Comparison of ENCODE assay signal across 18 cellular contexts in the genomic region with DNA sequence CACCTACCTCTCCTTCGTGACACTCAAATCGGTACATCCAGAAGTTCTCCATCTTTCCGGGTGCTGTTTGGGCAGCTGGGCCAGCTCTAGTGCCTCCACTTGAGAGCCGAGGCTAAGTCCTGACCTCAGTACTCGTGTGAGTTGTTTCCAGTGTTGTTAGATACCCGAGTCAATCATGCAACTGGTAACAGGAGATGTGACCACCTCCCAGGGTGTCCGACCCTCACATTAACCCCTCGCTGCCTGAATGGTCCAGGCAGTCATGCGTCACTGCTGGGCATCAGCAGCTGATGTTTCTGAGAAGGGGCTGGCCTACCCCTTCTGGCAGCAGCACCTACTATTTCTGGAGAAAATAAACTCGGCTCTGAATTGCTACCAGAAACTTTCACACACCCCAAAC.
DNase-seq lines count a peak whose midpoint lies in the region; ATAC-seq and TF ChIP-seq lines count a peak whose summit lies in the region.
"Had no signal": no experiment of that assay in that cellular context is flagged by ENCODE, and none has a peak within 500 bp of the region (broad histone marks: within the 10 kb centered on the region; RNA-seq: fewer than 3 reads in every experiment).

No MANE protein-coding gene starts in this region.

- no peaks in the 10 kb centered on the region for H4K20me1 ChIP-seq in H9 (ENCODE audit: control insufficient read depth, insufficient read depth, insufficient read length)

- H3K4ac ChIP-seq in H9 (ENCODE audit: low read depth, low read length) = no peak overlapping the region

- H2AFZ ChIP-seq in H9 (ENCODE audit: low read length) = no peak overlapping the region
- H2AFZ ChIP-seq: GM23248 had no signal

- H2BK20ac ChIP-seq in H9 (ENCODE audit: low read depth, low read length, poor library complexity, severe bottlenecking) = no peak overlapping the region

- H3K27ac ChIP-seq in lung (ENCODE audit: low read depth in 1 of 2, low read length in 1 of 2) = no peak overlapping the region
- no peak overlapping the region for H3K27ac ChIP-seq in H9 (ENCODE audit: insufficient read length, low read depth, low read length)
- H3K27ac ChIP-seq: GM23248, Peyer's patch, SJSA1 had no signal

- H3K4me3 Mint-ChIP-seq in H9 = no peak overlapping the region
- H3K4me3 Mint-ChIP-seq: CD4-positive, alpha-beta memory T cell had no signal

- H3K14ac ChIP-seq in H9 (ENCODE audit: insufficient read depth, low read length) = no peak overlapping the region

- no peaks in the 10 kb centered on the region for H3K79me2 ChIP-seq in H9 (ENCODE audit: insufficient read depth, low read length)

- H2AK5ac ChIP-seq in H9 (ENCODE audit: insufficient read length, low read length) = no peak overlapping the region

- H2BK12ac ChIP-seq in H9 (ENCODE audit: insufficient read length, low read depth, low read length) = no peak overlapping the region

- no peak overlapping the region for H2BK15ac ChIP-seq in H9 (ENCODE audit: low read depth, low read length)

- H4K91ac ChIP-seq in H9 (ENCODE audit: insufficient read length, low read depth, low read length) = no peak overlapping the region

- no peak overlapping the region for H3K9ac ChIP-seq in H9 (ENCODE audit: extremely low read depth, insufficient read length, low read length)
- H3K9ac ChIP-seq: GM23248 had no signal

- no peaks in the 10 kb centered on the region for H3K36me3 ChIP-seq in lung (ENCODE audit: control insufficient read depth in 2 of 2, insufficient read depth in 2 of 2, low read length in 2 of 2)
- H3K36me3 ChIP-seq: Peyer's patch, SJSA1 had no signal

- H3K79me1 ChIP-seq in H9 (ENCODE audit: insufficient read depth, low read depth, low read length, poor library complexity, severe bottlenecking) = no peaks in the 10 kb centered on the region

- H4K8ac ChIP-seq in H9 (replicated peaks; ENCODE audit: insufficient read length, low read depth, low read length) = no peak overlapping the region

- peaks cover 21 to 22% of the 10 kb centered on the region in 2 experiments for H3K4me1 Mint-ChIP-seq in H9

- no peak for TF ChIP-seq CTCF in lung (IDR thresholded peaks at IDR 0.05; ENCODE audit: control extremely low read depth, extremely low read depth)
- TF ChIP-seq CTCF in H9 (conservative IDR thresholded peaks at IDR 0.05) = no peak

- H3K27me3 ChIP-seq in lung (ENCODE audit: control insufficient read depth, insufficient read depth) = no peaks in the 10 kb centered on the region
- H3K27me3 ChIP-seq in H9 (ENCODE audit: insufficient read depth, low read length) = no peaks in the 10 kb centered on the region
- H3K27me3 ChIP-seq: Peyer's patch, SJSA1 had no signal

- H3K4me3 ChIP-seq in lung = no peak overlapping the region
- H3K4me3 ChIP-seq: GM23248, Peyer's patch, SJSA1 had no signal

- H3K4me2 ChIP-seq in H9 (ENCODE audit: insufficient read depth, insufficient read length, low read length) = no peak overlapping the region

- no peak overlapping the region for H3T11ph ChIP-seq in H9 (ENCODE audit: low read length)

- H4K5ac ChIP-seq in H9 (ENCODE audit: insufficient read length, low read depth, low read length) = no peak overlapping the region

- H3K9me3 ChIP-seq in lung (ENCODE audit: control insufficient read depth in 2 of 2, insufficient read depth in 1 of 2, low read length in 1 of 2) = no peaks in the 10 kb centered on the region
- H3K9me3 ChIP-seq in H9 (ENCODE audit: control insufficient read depth, low read depth, low read length) = no peaks in the 10 kb centered on the region
- H3K9me3 ChIP-seq: Peyer's patch, SJSA1 had no signal

- WGBS in lung, 2 donors = 71 to 76% methylated on average over 10 of the region's 10 CpGs
- no CpG with 5 or more reads among the region's 10 CpGs for WGBS in H9 (ENCODE audit: extremely low coverage, insufficient read length, low lambda C conversion rate)

- H2BK5ac ChIP-seq in H9 (ENCODE audit: insufficient read length, low read length) = no peak overlapping the region

- peaks cover 6% of the 10 kb centered on the region for H3K27me3 Mint-ChIP-seq in H9 (ENCODE audit: low read depth)
- H3K27me3 Mint-ChIP-seq: CD4-positive, alpha-beta memory T cell had no signal

- H3K56ac ChIP-seq in H9 (ENCODE audit: insufficient read length, low read depth, low read length) = no peak overlapping the region

- DNase-seq in NCI-H510A treated with DMSO at 0.1 percent for 48 hours (lab: John Stamatoyannopoulos, UW) = peak; percentile 69
- DNase-seq in brain pericyte (ENCODE audit: low read depth, low spot score) = peak; percentile 36
- DNase-seq in lung (ENCODE audit: low spot score) = peak; percentile 21
- no peak for DNase-seq in HCEC 1CT
- no peak for DNase-seq in H9
- DNase-seq in NCI-H446 treated with DMSO at 0.1 percent for 48 hours (lab: John Stamatoyannopoulos, UW) = no peak
- DNase-seq in GOT3 (lab: John Stamatoyannopoulos, UW) = no peak
- DNase-seq: CD4-positive, alpha-beta memory T cell; DND-41; GM23248; Kasumi-1; NCI-H1417; NCI-H1694 treated with DMSO at 0.1 percent for 48 hours; NCI-H2081 treated with DMSO at 0.1 percent for 48 hours; NCI-H2171 treated with DMSO at 0.1 percent for 48 hours; NCI-H69; Peyer's patch had no signal

- H3K23ac ChIP-seq in H9 (ENCODE audit: insufficient read length, low read depth, low read length) = no peak overlapping the region

- no peak overlapping the region for H2BK120ac ChIP-seq in H9 (ENCODE audit: low read depth, low read length, poor library complexity, severe bottlenecking)

- no peaks in the 10 kb centered on the region; a peak in 1 of 7 replicates for H3K36me3 Mint-ChIP-seq in H9 (ENCODE audit: insufficient read depth in 1 of 3, low read depth in 3 of 3)
- H3K36me3 Mint-ChIP-seq: CD4-positive, alpha-beta memory T cell had no signal

- no peak overlapping the region for H3K27ac Mint-ChIP-seq in H9
- H3K27ac Mint-ChIP-seq: CD4-positive, alpha-beta memory T cell had no signal

- H3K23me2 ChIP-seq in H9 (ENCODE audit: insufficient read length, low read depth, low read length, poor library complexity, severe bottlenecking) = no peaks in the 10 kb centered on the region

- no peak overlapping the region for H3K18ac ChIP-seq in H9 (ENCODE audit: insufficient read length, low read depth, low read length)

- no peaks in the 10 kb centered on the region; a peak in 1 of 5 replicates for H3K9me3 Mint-ChIP-seq in H9

- H3K4me1 ChIP-seq in lung (ENCODE audit: control insufficient read depth in 2 of 2, insufficient read depth in 2 of 2, low read length in 2 of 2) (no peaks in the 10 kb centered on the region), H9 (ENCODE audit: insufficient read depth, low read length) (no peaks in the 10 kb centered on the region)
- H3K4me1 ChIP-seq: Peyer's patch, SJSA1 had no signal

- no peak for ATAC-seq in lung (ENCODE audit: insufficient read depth, low FRiP score)

Comparison
In these comparisons a context has a peak if more than half of its experiments do, and no peak if none do; other contexts are left out.
1. DNase-seq: peak in NCI-H510A treated with DMSO at 0.1 percent for 48 hours (single experiment), brain pericyte (single experiment) and lung (single experiment); none in HCEC 1CT (single experiment), H9 (single experiment), NCI-H446 treated with DMSO at 0.1 percent for 48 hours (single experiment) and GOT3 (single experiment).